ENCODE assay signal across 17 cellular contexts in genomic region chr1:33336580-33336979, GRCh38. TPM values are rescaled to one million over a fixed set of nuclear protein-coding genes. Genes with fewer than 3 reads are reported as not detected.
DNase-seq lines count a peak whose midpoint lies in the region; ATAC-seq and TF ChIP-seq lines count a peak whose summit lies in the region.
"Had no signal": no experiment of that assay in that cellular context is flagged by ENCODE, and none has a peak within 500 bp of the region (broad histone marks: within the 10 kb centered on the region; RNA-seq: fewer than 3 reads in every experiment).

No MANE protein-coding gene starts in this region.

- H3K4me1 ChIP-seq in fibroblast of lung (ENCODE audit: control insufficient read depth, extremely low read depth, insufficient read depth, low read length) (peaks cover 75% of the 10 kb centered on the region), skeletal muscle satellite cell (ENCODE audit: control insufficient read depth, insufficient read depth, low read length) (peaks cover 97% of the 10 kb centered on the region)

- H3K4me3 Mint-ChIP-seq in activated CD4-positive, alpha-beta memory T cell treated with anti-CD3 and anti-CD28 coated beads, Interleukin-2, amount 10 ng/mL, durations not matched to agents 7 days and 5 days, result no peak overlapping the region
- H3K4me3 Mint-ChIP-seq: memory B cell had no signal

- no peaks in the 10 kb centered on the region for H3K9me3 ChIP-seq in fibroblast of lung (ENCODE audit: control insufficient read depth, insufficient read depth, low read depth, low read length)
- no peaks in the 10 kb centered on the region for H3K9me3 ChIP-seq in skeletal muscle satellite cell (replicated peaks; ENCODE audit: low read length)

- no peak overlapping the region for H3K27ac Mint-ChIP-seq in activated CD4-positive, alpha-beta memory T cell treated with anti-CD3 and anti-CD28 coated beads, Interleukin-2, amount 10 ng/mL, durations not matched to agents 7 days and 5 days
- H3K27ac Mint-ChIP-seq: memory B cell had no signal

- no peak overlapping the region for H3K9ac ChIP-seq in fibroblast of lung (ENCODE audit: insufficient read depth, low read length)
- peak overlapping the region; percentile 20 for H3K9ac ChIP-seq in skeletal muscle satellite cell (ENCODE audit: low read depth, low read length)

- DNase-seq in DMS53 (lab: John Stamatoyannopoulos, UW) (peak; percentile 60), DMS53 treated with DMSO at 0.1 percent for 48 hours (lab: John Stamatoyannopoulos, UW; ENCODE audit: unreplicated experiment) (no peak), NCI-H774 (lab: John Stamatoyannopoulos, UW) (peak; percentile 25), fibroblast of lung (ENCODE audit: low read depth in 2 of 2) (no peak), posterior vena cava (ENCODE audit: low spot score) (no peak)
- no peak for DNase-seq in activated CD4-positive, alpha-beta memory T cell treated with anti-CD3 and anti-CD28 coated beads, Interleukin-2, amount 10 ng/mL, durations not matched to agents 7 days and 5 days
- DNase-seq: activated T-cell treated with anti-CD3 and anti-CD28 coated beads, Interleukin-2, amount 50 U/mL, for 1 hour; COR-L47; Kasumi-1; NCI-H748 treated with DMSO at 0.1 percent for 48 hours; retina had no signal

- TF ChIP-seq CTCF in fibroblast of lung (conservative IDR thresholded peaks at IDR 0.05 in 1 of 2, IDR thresholded peaks at IDR 0.05 in 1 of 2; ENCODE audit: low read depth in 1 of 2, low read length in 2 of 2), result no peak

- POLR2A ChIA-PET in activated CD4-positive, alpha-beta memory T cell treated with anti-CD3 and anti-CD28 coated beads, Interleukin-2, amount 10 ng/mL, durations not matched to agents 7 days and 5 days (lab: Charles Lee), result interaction anchor here (0.6 kb wide), 1 partner anchor 236 kb away, joined by 3 read pairs; no protein-coding TSS in a partner anchor

- no peaks in the 10 kb centered on the region for H3K27me3 Mint-ChIP-seq in activated CD4-positive, alpha-beta memory T cell treated with anti-CD3 and anti-CD28 coated beads, Interleukin-2, amount 10 ng/mL, durations not matched to agents 7 days and 5 days
- H3K27me3 Mint-ChIP-seq: memory B cell had no signal

- H3K4me2 ChIP-seq in fibroblast of lung (ENCODE audit: extremely low read depth, insufficient read depth, low read length) (no peak overlapping the region), skeletal muscle satellite cell (ENCODE audit: low read length) (no peak overlapping the region)

- H3K9me3 Mint-ChIP-seq in activated CD4-positive, alpha-beta memory T cell treated with anti-CD3 and anti-CD28 coated beads, Interleukin-2, amount 10 ng/mL, durations not matched to agents 7 days and 5 days, result no peaks in the 10 kb centered on the region
- H3K9me3 Mint-ChIP-seq: memory B cell had no signal

- H3K79me2 ChIP-seq in fibroblast of lung (ENCODE audit: control insufficient read depth, insufficient read depth, low read length), result peaks cover 99% of the 10 kb centered on the region

- H4K20me1 ChIP-seq in fibroblast of lung (ENCODE audit: control insufficient read depth, extremely low read depth, insufficient read depth, low read length), result peaks cover 2% of the 10 kb centered on the region

- peaks cover 9% of the 10 kb centered on the region for H3K4me1 Mint-ChIP-seq in activated CD4-positive, alpha-beta memory T cell treated with anti-CD3 and anti-CD28 coated beads, Interleukin-2, amount 10 ng/mL, durations not matched to agents 7 days and 5 days

- no peak for ATAC-seq in GM21360 (IDR thresholded peaks at IDR 0.05; ENCODE audit: unreplicated experiment)

- CTCF ChIA-PET in activated CD4-positive, alpha-beta memory T cell treated with anti-CD3 and anti-CD28 coated beads, Interleukin-2, amount 10 ng/mL, durations not matched to agents 7 days and 5 days (lab: Charles Lee), result interaction anchor here (0.7 to 1.4 kb wide), 2 partner anchors 41 to 916 kb away, joined by 4 to 7 read pairs; no protein-coding TSS in a partner anchor

- no peak overlapping the region for H2AFZ ChIP-seq in fibroblast of lung (ENCODE audit: low read length)

- H3K4me3 ChIP-seq in fibroblast of lung (replicated peaks in 1 of 4; ENCODE audit: control extremely low read depth in 1 of 4, insufficient read depth in 1 of 4, low read depth in 3 of 4, low read length in 4 of 4) (no peak overlapping the region), skeletal muscle satellite cell (ENCODE audit: low read length) (no peak overlapping the region)
- H3K4me3 ChIP-seq: SK-N-MC had no signal

- H3K27me3 ChIP-seq in fibroblast of lung (ENCODE audit: control insufficient read depth, insufficient read depth, low read length) (no peaks in the 10 kb centered on the region), skeletal muscle satellite cell (ENCODE audit: control insufficient read depth, insufficient read depth, low read length) (no peaks in the 10 kb centered on the region)

- peaks cover 28% of the 10 kb centered on the region for H3K36me3 Mint-ChIP-seq in activated CD4-positive, alpha-beta memory T cell treated with anti-CD3 and anti-CD28 coated beads, Interleukin-2, amount 10 ng/mL, durations not matched to agents 7 days and 5 days (ENCODE audit: low read depth)

- intact Hi-C loops in posterior vena cava (cut with DNase I), result loop anchor here in 1 of 2 donors (5.0 kb wide), 1 partner anchor 39 kb away; no protein-coding TSS in a partner anchor

- H3K27ac ChIP-seq in fibroblast of lung (ENCODE audit: insufficient read depth, low read length), result peak overlapping the region; percentile 18
- H3K27ac ChIP-seq: 22Rv1, SK-N-MC, VCaP had no signal

- H3K36me3 ChIP-seq in fibroblast of lung (ENCODE audit: control insufficient read depth, insufficient read depth, low read length) (peaks cover 18% of the 10 kb centered on the region), skeletal muscle satellite cell (ENCODE audit: insufficient read depth, low read length) (peaks cover 74% of the 10 kb centered on the region)

RNA-seq across cellular contexts. Expression of gene A3GALT2, which starts 15.7 kb away (rescaled TPM):
- total RNA-seq in fibroblast of lung, result not detected in 2 replicates
- polyA plus RNA-seq in fibroblast of lung, result not detected in 2 replicates
- not detected in 2 replicates for polyA plus RNA-seq in fibroblast of lung (2012)
- not detected in 2 replicates for polyA minus RNA-seq in fibroblast of lung (ENCODE audit: low replicate concordance)
- not detected in 2 replicates for total RNA-seq in skeletal muscle satellite cell (2012; rRNA removed)
- under 1 TPM in 1 of 2 donors, not detected in 1; 0.24 TPM for total RNA-seq in posterior vena cava
- not detected for total RNA-seq in activated CD4-positive, alpha-beta memory T cell treated with anti-CD3 and anti-CD28 coated beads, Interleukin-2, amount 10 ng/mL, durations not matched to agents 7 days and 5 days

Comparison
In these comparisons a context has a peak if more than half of its experiments do, and no peak if none do; other contexts are left out.
1. DNase-seq: peak in DMS53 (single experiment) and NCI-H774 (single experiment); none in DMS53 treated with DMSO at 0.1 percent for 48 hours (single experiment), fibroblast of lung (0 of 2), posterior vena cava (single experiment) and activated CD4-positive, alpha-beta memory T cell treated with anti-CD3 and anti-CD28 coated beads, Interleukin-2, amount 10 ng/mL, durations not matched to agents 7 days and 5 days (single experiment).